ENCODE assay signal across 12 cellular contexts in genomic region chr5:36444582-36444999, GRCh38.
DNase-seq lines count a peak whose midpoint lies in the region; TF ChIP-seq lines count a peak whose summit lies in the region.
"Had no signal": no experiment of that assay in that cellular context is flagged by ENCODE, and none has a peak within 500 bp of the region (broad histone marks: within the 10 kb centered on the region; RNA-seq: fewer than 3 reads in every experiment).

No MANE protein-coding gene starts in this region.

- no peaks in the 10 kb centered on the region for H3K9me3 Mint-ChIP-seq in osteocyte (ENCODE audit: unreplicated experiment)

- H3K27ac ChIP-seq in esophagus (ENCODE audit: low read depth in 2 of 2, low read length in 1 of 2): peak overlapping the region; percentile 56 to 61
- no peak overlapping the region for H3K27ac ChIP-seq in suprapubic skin
- H3K27ac ChIP-seq: cardiac muscle cell, neutrophil, SK-N-MC had no signal

- peaks cover 8% of the 10 kb centered on the region for H3K27me3 Mint-ChIP-seq in osteocyte (ENCODE audit: unreplicated experiment)

- H3K4me1 ChIP-seq in esophagus (ENCODE audit: control insufficient read depth in 2 of 2, insufficient read depth in 2 of 2, low read length in 1 of 2) (peaks cover 2 to 12% of the 10 kb centered on the region in 2 donors), suprapubic skin (peaks cover 19% of the 10 kb centered on the region), BE2C (no peaks in the 10 kb centered on the region)

- no peak overlapping the region for H3K27ac Mint-ChIP-seq in osteocyte (ENCODE audit: unreplicated experiment)

- no peaks in the 10 kb centered on the region for H3K9me3 ChIP-seq in esophagus (ENCODE audit: control insufficient read depth in 2 of 2, insufficient read depth in 1 of 2, low read depth in 1 of 2, low read length in 1 of 2)
- H3K9me3 ChIP-seq in suprapubic skin: no peaks in the 10 kb centered on the region
- H3K9me3 ChIP-seq in BE2C: no peaks in the 10 kb centered on the region
- H3K9me3 ChIP-seq: neutrophil had no signal

- H3K27me3 ChIP-seq in esophagus (ENCODE audit: control insufficient read depth in 1 of 2, insufficient read depth in 2 of 2, low read length in 2 of 2) (no peaks in the 10 kb centered on the region), suprapubic skin (no peaks in the 10 kb centered on the region), BE2C (no peaks in the 10 kb centered on the region; the same call in 1 of the 2 replicates)
- H3K27me3 ChIP-seq: cardiac muscle cell, neutrophil had no signal

- H3K36me3 ChIP-seq in esophagus (ENCODE audit: control insufficient read depth in 2 of 2, insufficient read depth in 2 of 2, low read length in 1 of 2) (no peaks in the 10 kb centered on the region), suprapubic skin (no peaks in the 10 kb centered on the region), BE2C (no peaks in the 10 kb centered on the region)
- H3K36me3 ChIP-seq: cardiac muscle cell, neutrophil had no signal

- no peak for TF ChIP-seq EP300 in suprapubic skin (IDR thresholded peaks at IDR 0.05)

- no peaks in the 10 kb centered on the region for H3K36me3 Mint-ChIP-seq in osteocyte (ENCODE audit: unreplicated experiment)

- TF ChIP-seq CTCF in osteocyte (IDR thresholded peaks at IDR 0.05) (no peak), suprapubic skin (IDR thresholded peaks at IDR 0.05) (no peak), BE2C (IDR thresholded peaks at IDR 0.05; ENCODE audit: low read depth, low read length) (no peak)

- 30 to 44% methylated on average over 6 of the region's 6 CpGs for WGBS in esophagus, 2 donors
- WGBS in suprapubic skin: 24% methylated on average over 6 of the region's 6 CpGs

- TF ChIP-seq POLR2A in suprapubic skin (IDR thresholded peaks at IDR 0.05): no peak

- H3K4me3 Mint-ChIP-seq in osteocyte (ENCODE audit: unreplicated experiment): no peak overlapping the region

- DNase-seq in A172 (ENCODE audit: low spot score) (peak; percentile 35), NCI-H226 (peak; percentile 80), midbrain (lab: John Stamatoyannopoulos, UW) (peak; percentile 46), osteocyte (ENCODE audit: extremely low spot score, unreplicated experiment) (no peak), NCI-H774 (lab: John Stamatoyannopoulos, UW) (no peak), suprapubic skin (ENCODE audit: low spot score in 2 of 2) (no peak), BE2C (no peak)
- DNase-seq: ACHN had no signal

- no peak overlapping the region for H3K4me3 ChIP-seq in esophagus (ENCODE audit: low read depth in 1 of 2, low read length in 2 of 2)
- no peak overlapping the region for H3K4me3 ChIP-seq in suprapubic skin
- H3K4me3 ChIP-seq in BE2C (ENCODE audit: low read depth, low read length): no peak overlapping the region
- H3K4me3 ChIP-seq: cardiac muscle cell, SK-N-MC had no signal

- H3K4me1 Mint-ChIP-seq in osteocyte (ENCODE audit: unreplicated experiment): no peaks in the 10 kb centered on the region

Comparison
In these comparisons a context has a peak if more than half of its experiments do, and no peak if none do; other contexts are left out.
1. DNase-seq: peak in A172 (single experiment), NCI-H226 (single experiment) and midbrain (single experiment); none in osteocyte (single experiment), NCI-H774 (single experiment), suprapubic skin (0 of 2) and BE2C (single experiment).